Comparison of ENCODE assay signal across 8 cellular contexts in genomic region chr13:77338961-77339401, GRCh38. TPM values are rescaled to one million over a fixed set of nuclear protein-coding genes. Genes with fewer than 3 reads are reported as not detected.
DNase-seq lines count a peak whose midpoint lies in the region; ATAC-seq and TF ChIP-seq lines count a peak whose summit lies in the region.

No MANE protein-coding gene starts in this region.

- TF ChIP-seq EP300 in transverse colon (IDR thresholded peaks at IDR 0.05; ENCODE audit: low read depth) = no peak

- no peaks in the 10 kb centered on the region for H3K4me1 ChIP-seq in transverse colon

- 63% methylated on average over 6 of the region's 6 CpGs; no CpG with 5 or more reads in 1 of the 2 donors for WGBS in transverse colon (ENCODE audit: low coverage in 1 of 2), 2 donors

- peak overlapping the region in 2 of 4 donors; percentile 10 to 57 for H3K27ac ChIP-seq in transverse colon

- no peak overlapping the region for H3K4me3 ChIP-seq in transverse colon

- H3K27me3 ChIP-seq in transverse colon = no peaks in the 10 kb centered on the region

- no peak for TF ChIP-seq POLR2A in transverse colon (IDR thresholded peaks at IDR 0.05)

- DNase-seq in KG1 (lab: John Stamatoyannopoulos, UW) = peak; percentile 65
- DNase-seq in left cardiac atrium = no peak
- no peak for DNase-seq in activated CD4-positive, CD25-positive, alpha-beta regulatory T cell (lab: John Stamatoyannopoulos, UW)
- DNase-seq in ACHN = no peak
- DNase-seq in transverse colon = no peak
- no peak for DNase-seq in ecto neural progenitor cell (ENCODE audit: low spot score)

- H3K36me3 ChIP-seq in transverse colon = no peaks in the 10 kb centered on the region

- no peak for TF ChIP-seq CTCF in transverse colon (IDR thresholded peaks at IDR 0.05)

- in situ Hi-C loops in ACHN (cut with HindIII; ENCODE audit: low pct_ligation_motif_present, low pct_unique_long_range_greater_than_20kb, low sequenced_read_pairs) = no loop called here
- in situ Hi-C loops in transverse colon (cut with MboI; ENCODE audit: low pct_ligation_motif_present in 1 of 4, low pct_unique_long_range_greater_than_20kb in 1 of 4, low sequenced_read_pairs in 3 of 4) = no loop called here

- intact Hi-C loops in left cardiac atrium (cut with DNase I) (no loop called here), transverse colon (cut with DNase I; ENCODE audit: low total_unique reads) (no loop called here)

- peak; percentile 42 for ATAC-seq in GM18858 (IDR thresholded peaks at IDR 0.05; ENCODE audit: unreplicated experiment)
- ATAC-seq in GM21786 (IDR thresholded peaks at IDR 0.05; ENCODE audit: unreplicated experiment) = peak; percentile 71
- peak; percentile 27 to 45 for ATAC-seq in left cardiac atrium

- no peaks in the 10 kb centered on the region for H3K9me3 ChIP-seq in transverse colon

RNA-seq across cellular contexts. Expression of gene MYCBP2, which starts 12.1 kb away (rescaled TPM):
- 10 to 100 TPM; 86.9 to 99.5 TPM for total RNA-seq in left cardiac atrium
- 10 to 100 TPM; 41.0 to 95.0 (median 48.3) TPM for total RNA-seq in transverse colon
